16 cellular contexts compared by ENCODE assay signal in the genomic region with DNA sequence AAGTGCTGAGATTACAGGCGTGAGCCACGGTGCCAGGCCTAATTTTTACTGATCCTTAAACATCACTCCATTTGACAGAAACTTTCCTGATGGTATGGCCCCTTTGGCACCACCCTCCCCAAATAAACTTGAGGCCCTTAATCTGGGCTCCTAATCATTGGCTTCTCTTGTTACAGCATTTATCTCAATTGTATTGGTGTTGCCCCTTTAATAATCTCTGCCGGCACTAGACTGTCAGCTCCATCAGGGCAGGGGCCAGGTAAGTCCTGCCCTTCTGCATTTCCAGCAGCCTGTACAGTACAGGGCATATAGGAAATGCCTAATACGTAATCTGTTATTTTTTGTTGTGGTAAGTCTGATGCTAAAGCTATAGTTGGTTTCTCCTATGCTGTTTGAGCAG.
"Had no signal": no experiment of that assay in that cellular context is flagged by ENCODE, and none has a peak within 500 bp of the region (broad histone marks: within the 10 kb centered on the region; RNA-seq: fewer than 3 reads in every experiment).

No MANE protein-coding gene starts in this region.

- H3K4me1 ChIP-seq: colonic mucosa, foreskin keratinocyte had no signal

- H3K4me3 ChIP-seq: colonic mucosa, hepatocyte, ovary, smooth muscle cell, testis, tibial nerve had no signal

- H3K36me3 ChIP-seq: colonic mucosa, ovary had no signal

- H3K36me3 Mint-ChIP-seq: naive thymus-derived CD4-positive, alpha-beta T cell had no signal

- H3K27ac ChIP-seq: colonic mucosa, foreskin keratinocyte, hepatocyte, ovary, testis, tibial nerve had no signal

- H3K9me3 ChIP-seq: colonic mucosa, ovary, testis, tibial nerve had no signal

- ATAC-seq: foreskin keratinocyte; left colon; left ventricle myocardium superior; naive thymus-derived CD4-positive, alpha-beta T cell; right cardiac atrium had no signal

- H3K27me3 ChIP-seq: colonic mucosa, foreskin keratinocyte, hepatocyte, ovary, testis, tibial nerve had no signal

- H3K9me3 Mint-ChIP-seq: naive thymus-derived CD4-positive, alpha-beta T cell; stimulated activated naive CD8-positive, alpha-beta T cell treated with anti-CD3 and anti-CD28 coated beads, Interleukin-15, Interleukin-2, amounts not matched to agents 100 ng/mL and 50 ng/mL, for 24 hours had no signal

- DNase-seq: colonic mucosa; dermis blood vessel endothelial cell; erythroblast; foreskin keratinocyte; left colon; left ventricle myocardium superior; naive thymus-derived CD4-positive, alpha-beta T cell; nucleus accumbens; ovary; right cardiac atrium; stimulated activated CD4-positive, alpha-beta T cell treated with anti-CD3 and anti-CD28 coated beads, Interleukin-2, amount 100 ng/mL, for 48 hours; testis had no signal
